In the genomic region with DNA sequence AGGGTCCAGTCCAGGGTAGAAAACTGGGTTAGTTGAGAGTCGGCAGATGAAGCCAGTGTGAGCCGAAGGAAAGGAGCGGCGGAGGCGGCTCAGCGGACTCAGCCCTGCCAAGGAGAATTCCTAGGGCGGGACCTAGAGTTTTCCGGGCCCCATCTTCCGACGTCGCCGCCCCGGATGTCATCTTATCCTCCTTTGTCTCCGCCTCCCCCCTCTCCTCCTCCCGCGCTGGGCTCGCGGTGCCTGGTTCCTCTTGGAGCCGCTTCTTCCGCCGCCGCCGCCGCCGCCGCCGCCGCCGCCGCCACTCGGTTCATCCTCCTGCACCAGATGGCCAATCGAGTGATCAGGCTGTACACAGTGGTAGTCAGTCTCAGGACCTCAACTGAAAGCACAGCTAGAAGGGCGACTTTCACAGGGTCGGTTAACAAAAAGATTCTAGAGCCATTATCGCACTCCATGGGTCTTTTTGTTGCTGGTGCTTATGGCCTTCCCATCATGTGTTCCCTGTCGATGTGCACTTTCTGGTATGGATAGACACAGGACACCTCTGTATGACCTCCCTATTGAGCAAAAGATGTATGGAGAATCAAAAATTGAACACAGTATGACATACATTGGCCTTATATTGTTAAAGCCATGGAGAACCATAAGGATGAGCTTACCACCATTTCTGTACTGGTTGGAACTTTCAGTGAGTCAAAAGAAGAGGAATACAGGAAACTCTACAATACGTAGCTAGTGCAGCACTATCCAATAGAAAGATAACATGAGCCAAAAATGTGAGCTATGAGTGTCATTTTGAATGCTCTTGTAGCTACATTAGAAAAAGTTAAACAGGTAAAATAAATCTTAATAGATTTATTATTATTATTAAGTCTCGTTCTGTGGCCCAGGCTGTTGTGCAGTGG, we compare ENCODE assay signal across 8 cellular contexts. TPM values are rescaled to one million over a fixed set of nuclear protein-coding genes. Genes with fewer than 3 reads are reported as not detected.
DNase-seq lines count a peak whose midpoint lies in the region; ATAC-seq and TF ChIP-seq lines count a peak whose summit lies in the region.

No MANE protein-coding gene starts in this region.

- TF ChIP-seq CTCF in esophagus muscularis mucosa (IDR thresholded peaks at IDR 0.05), result no peak

- peak overlapping the region; percentile 37 to 45 (median 40) for H3K4me3 ChIP-seq in esophagus muscularis mucosa
- peak overlapping the region; percentile 45 to 60 for H3K4me3 ChIP-seq in muscle layer of duodenum (ENCODE audit: low read depth in 1 of 2, low read length in 2 of 2)

- H3K36me3 Mint-ChIP-seq in activated T-cell treated with anti-CD3 and anti-CD28 coated beads, Interleukin-2, amount 50 U/mL, for 4 hours (ENCODE audit: insufficient read depth), result no peaks in the 10 kb centered on the region
- peaks cover 0 to 3% of the 10 kb centered on the region in 2 donors for H3K36me3 Mint-ChIP-seq in stimulated activated naive B cell treated with anti-CD40 and anti-IgM and Interleukin-4, amounts not matched to agents 10 μg/mL and 1 μg/mL and 100 μg/mL, for 72 hours

- peak; percentile 41; the same call in 1 of the 2 replicates for TF ChIP-seq EP300 in Ishikawa (IDR thresholded peaks at IDR 0.05; ENCODE audit: borderline replicate concordance)
- TF ChIP-seq EP300 in esophagus muscularis mucosa (IDR thresholded peaks at IDR 0.05), result no peak

- H3K27ac ChIP-seq in esophagus muscularis mucosa (replicated peaks in 1 of 4) (peak overlapping the region; percentile 66 to 77 (median 72)), muscle layer of duodenum (ENCODE audit: low read length) (peak overlapping the region; percentile 60)

- intact Hi-C loops in esophagus muscularis mucosa (cut with DNase I), result no loop called here

- H3K4me3 Mint-ChIP-seq in activated T-cell treated with anti-CD3 and anti-CD28 coated beads, Interleukin-2, amount 50 U/mL, for 4 hours, result peak overlapping the region; percentile 78
- H3K4me3 Mint-ChIP-seq in stimulated activated naive B cell treated with anti-CD40 and anti-IgM and Interleukin-4, amounts not matched to agents 10 μg/mL and 1 μg/mL and 100 μg/mL, for 72 hours, result peak overlapping the region; percentile 69 to 84

- ATAC-seq in GM21717 (IDR thresholded peaks at IDR 0.05; ENCODE audit: unreplicated experiment), result peak; percentile 92
- peak; percentile 94 to 95 for ATAC-seq in activated T-cell treated with anti-CD3 and anti-CD28 coated beads, Interleukin-2, amount 50 U/mL, for 4 hours
- peak; percentile 96 to 97 for ATAC-seq in stimulated activated naive B cell treated with anti-CD40 and anti-IgM and Interleukin-4, amounts not matched to agents 10 μg/mL and 1 μg/mL and 100 μg/mL, for 72 hours (replicated peaks)

- no peaks in the 10 kb centered on the region for H3K9me3 Mint-ChIP-seq in activated T-cell treated with anti-CD3 and anti-CD28 coated beads, Interleukin-2, amount 50 U/mL, for 4 hours
- H3K9me3 Mint-ChIP-seq in stimulated activated naive B cell treated with anti-CD40 and anti-IgM and Interleukin-4, amounts not matched to agents 10 μg/mL and 1 μg/mL and 100 μg/mL, for 72 hours, result peaks cover 2 to 4% of the 10 kb centered on the region in 2 donors

- no peaks in the 10 kb centered on the region for H3K27me3 ChIP-seq in esophagus muscularis mucosa
- H3K27me3 ChIP-seq in muscle layer of duodenum (ENCODE audit: low read depth, low read length), result no peaks in the 10 kb centered on the region

- H3K4me1 ChIP-seq in esophagus muscularis mucosa (peaks cover 0 to 6% (median 0%) of the 10 kb centered on the region in 4 donors), muscle layer of duodenum (ENCODE audit: control insufficient read depth in 1 of 2, insufficient read depth in 2 of 2, low read length in 2 of 2) (no peaks in the 10 kb centered on the region)

- H3K27me3 Mint-ChIP-seq in activated T-cell treated with anti-CD3 and anti-CD28 coated beads, Interleukin-2, amount 50 U/mL, for 4 hours (ENCODE audit: low read depth), result no peaks in the 10 kb centered on the region
- no peaks in the 10 kb centered on the region for H3K27me3 Mint-ChIP-seq in stimulated activated naive B cell treated with anti-CD40 and anti-IgM and Interleukin-4, amounts not matched to agents 10 μg/mL and 1 μg/mL and 100 μg/mL, for 72 hours

- no peaks in the 10 kb centered on the region for H3K36me3 ChIP-seq in esophagus muscularis mucosa
- no peaks in the 10 kb centered on the region for H3K36me3 ChIP-seq in muscle layer of duodenum (ENCODE audit: control insufficient read depth in 1 of 2, insufficient read depth in 2 of 2, low read length in 2 of 2)

- H3K27ac Mint-ChIP-seq in stimulated activated naive B cell treated with anti-CD40 and anti-IgM and Interleukin-4, amounts not matched to agents 10 μg/mL and 1 μg/mL and 100 μg/mL, for 72 hours, result peak overlapping the region; percentile 48

- 37% methylated on average over 34 of the region's 38 CpGs for WGBS in esophagus muscularis mucosa

- no peak for TF ChIP-seq RAD21 in Ishikawa (IDR thresholded peaks at IDR 0.05; ENCODE audit: low read depth)

- no peak for TF ChIP-seq POLR2A in esophagus muscularis mucosa (IDR thresholded peaks at IDR 0.05; ENCODE audit: low read depth)

- H3K9me3 ChIP-seq in esophagus muscularis mucosa (no peaks in the 10 kb centered on the region), muscle layer of duodenum (ENCODE audit: control insufficient read depth in 1 of 2, low read length in 2 of 2) (no peaks in the 10 kb centered on the region)

- H3K4me1 Mint-ChIP-seq in activated T-cell treated with anti-CD3 and anti-CD28 coated beads, Interleukin-2, amount 50 U/mL, for 4 hours (ENCODE audit: low read depth), result peaks cover 7% of the 10 kb centered on the region
- peaks cover 0 to 1% of the 10 kb centered on the region in 2 donors for H3K4me1 Mint-ChIP-seq in stimulated activated naive B cell treated with anti-CD40 and anti-IgM and Interleukin-4, amounts not matched to agents 10 μg/mL and 1 μg/mL and 100 μg/mL, for 72 hours

- DNase-seq in DMS53 (lab: John Stamatoyannopoulos, UW) (peak; percentile 95), OCI-M2 (lab: John Stamatoyannopoulos, UW; ENCODE audit: unreplicated experiment) (peak; percentile 1), esophagus muscularis mucosa (ENCODE audit: extremely low spot score) (peak; percentile 93)
- peak; percentile 24 for DNase-seq in activated T-cell treated with anti-CD3 and anti-CD28 coated beads, Interleukin-2, amount 50 U/mL, for 4 hours
- peak; percentile 56 for DNase-seq in stimulated activated naive B cell treated with anti-CD40 and anti-IgM and Interleukin-4, amounts not matched to agents 10 μg/mL and 1 μg/mL and 100 μg/mL, for 72 hours

TF ChIP-seq in Ishikawa, 13 proteins besides CTCF, POLR2A, EP300 and RAD21:
- 0 out of 2 replicates have a peak, but pooled peaks have one; percentile 17 for TF ChIP-seq TCF12 (IDR thresholded peaks at IDR 0.05; ENCODE audit: low read depth)
- TF ChIP-seq TAF1 (IDR thresholded peaks at IDR 0.05; ENCODE audit: low read depth), result peak; percentile 33
- TF ChIP-seq CREB1 (IDR thresholded peaks at IDR 0.05; ENCODE audit: low read depth), result no peak
- no peak for TF ChIP-seq CEBPB (IDR thresholded peaks at IDR 0.05)
- TF ChIP-seq YY1 (IDR thresholded peaks at IDR 0.05; ENCODE audit: low read depth), result no peak
- TF ChIP-seq, protein P1, sequence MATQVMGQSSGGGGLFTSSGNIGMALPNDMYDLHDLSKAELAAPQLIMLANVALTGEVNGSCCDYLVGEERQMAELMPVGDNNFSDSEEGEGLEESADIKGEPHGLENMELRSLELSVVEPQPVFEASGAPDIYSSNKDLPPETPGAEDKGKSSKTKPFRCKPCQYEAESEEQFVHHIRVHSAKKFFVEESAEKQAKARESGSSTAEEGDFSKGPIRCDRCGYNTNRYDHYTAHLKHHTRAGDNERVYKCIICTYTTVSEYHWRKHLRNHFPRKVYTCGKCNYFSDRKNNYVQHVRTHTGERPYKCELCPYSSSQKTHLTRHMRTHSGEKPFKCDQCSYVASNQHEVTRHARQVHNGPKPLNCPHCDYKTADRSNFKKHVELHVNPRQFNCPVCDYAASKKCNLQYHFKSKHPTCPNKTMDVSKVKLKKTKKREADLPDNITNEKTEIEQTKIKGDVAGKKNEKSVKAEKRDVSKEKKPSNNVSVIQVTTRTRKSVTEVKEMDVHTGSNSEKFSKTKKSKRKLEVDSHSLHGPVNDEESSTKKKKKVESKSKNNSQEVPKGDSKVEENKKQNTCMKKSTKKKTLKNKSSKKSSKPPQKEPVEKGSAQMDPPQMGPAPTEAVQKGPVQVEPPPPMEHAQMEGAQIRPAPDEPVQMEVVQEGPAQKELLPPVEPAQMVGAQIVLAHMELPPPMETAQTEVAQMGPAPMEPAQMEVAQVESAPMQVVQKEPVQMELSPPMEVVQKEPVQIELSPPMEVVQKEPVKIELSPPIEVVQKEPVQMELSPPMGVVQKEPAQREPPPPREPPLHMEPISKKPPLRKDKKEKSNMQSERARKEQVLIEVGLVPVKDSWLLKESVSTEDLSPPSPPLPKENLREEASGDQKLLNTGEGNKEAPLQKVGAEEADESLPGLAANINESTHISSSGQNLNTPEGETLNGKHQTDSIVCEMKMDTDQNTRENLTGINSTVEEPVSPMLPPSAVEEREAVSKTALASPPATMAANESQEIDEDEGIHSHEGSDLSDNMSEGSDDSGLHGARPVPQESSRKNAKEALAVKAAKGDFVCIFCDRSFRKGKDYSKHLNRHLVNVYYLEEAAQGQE (IDR thresholded peaks at IDR 0.05; ENCODE audit: low read depth), result no peak

RNA-seq across cellular contexts. Expression of a gene that starts 32.4 kb away (rescaled TPM):
- total RNA-seq in activated T-cell treated with anti-CD3 and anti-CD28 coated beads, Interleukin-2, amount 50 U/mL, for 4 hours, result 10 to 100 TPM; 67.1 to 72.2 (median 67.6) TPM
- 100 to 1,000 TPM in 3 of 4 donors, 10 to 100 TPM in 1; 98.1 to 110 (median 109) TPM for total RNA-seq in esophagus muscularis mucosa

Comparison
In these comparisons a context has a peak if more than half of its experiments do, and no peak if none do; other contexts are left out.
1. Peak in every context shown above with its lines: DNase-seq, ATAC-seq, H3K4me3 ChIP-seq and H3K27ac ChIP-seq.
2. DNase-seq: peak in every context shown above with its lines; median percentile 95 in DMS53; 93 in esophagus muscularis mucosa; 56 in stimulated activated naive B cell treated with anti-CD40 and anti-IgM and Interleukin-4, amounts not matched to agents 10 μg/mL and 1 μg/mL and 100 μg/mL, for 72 hours; 24 in activated T-cell treated with anti-CD3 and anti-CD28 coated beads, Interleukin-2, amount 50 U/mL, for 4 hours; 1 in OCI-M2.